ENCODE assay signal across 1 cellular context in the genomic region with DNA sequence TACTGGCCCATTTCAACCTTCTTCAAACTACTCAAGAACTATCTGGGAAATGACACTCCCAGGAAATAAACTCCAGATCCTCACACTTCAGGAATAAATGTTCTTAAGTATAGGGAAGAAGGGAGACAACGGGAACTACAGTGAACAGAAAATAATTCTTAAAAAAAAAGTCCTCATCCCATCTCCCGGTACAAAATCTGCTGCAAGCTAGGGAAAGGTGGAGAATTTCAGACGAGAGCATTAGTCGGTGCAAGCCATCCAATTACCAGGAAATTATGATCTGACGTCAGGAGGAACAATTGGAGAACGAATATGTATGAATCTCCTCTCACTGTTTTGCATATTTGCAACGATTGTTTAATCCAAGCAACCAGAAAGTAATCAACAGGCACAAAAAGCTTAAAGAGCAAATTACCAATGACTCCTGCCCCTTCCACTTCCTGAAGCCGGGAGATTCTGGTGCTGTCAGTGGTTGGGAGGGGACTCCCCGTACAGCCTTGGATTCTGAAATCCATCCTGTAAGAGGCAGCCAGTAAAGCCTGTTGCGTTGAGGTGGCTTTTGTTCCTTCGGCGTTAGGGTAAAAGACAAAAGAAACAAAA.
TF ChIP-seq lines count a peak whose summit lies in the region.

No MANE protein-coding gene starts in this region.

TF ChIP-seq in SK-N-SH, 30 proteins besides CTCF, POLR2A, EP300 and RAD21:
- TF ChIP-seq RFX5 (IDR thresholded peaks at IDR 0.05; ENCODE audit: low read length) (no peak), PBX3 (IDR thresholded peaks at IDR 0.05) (no peak)
